Comparison of ENCODE assay signal across 8 cellular contexts in the genomic region with DNA sequence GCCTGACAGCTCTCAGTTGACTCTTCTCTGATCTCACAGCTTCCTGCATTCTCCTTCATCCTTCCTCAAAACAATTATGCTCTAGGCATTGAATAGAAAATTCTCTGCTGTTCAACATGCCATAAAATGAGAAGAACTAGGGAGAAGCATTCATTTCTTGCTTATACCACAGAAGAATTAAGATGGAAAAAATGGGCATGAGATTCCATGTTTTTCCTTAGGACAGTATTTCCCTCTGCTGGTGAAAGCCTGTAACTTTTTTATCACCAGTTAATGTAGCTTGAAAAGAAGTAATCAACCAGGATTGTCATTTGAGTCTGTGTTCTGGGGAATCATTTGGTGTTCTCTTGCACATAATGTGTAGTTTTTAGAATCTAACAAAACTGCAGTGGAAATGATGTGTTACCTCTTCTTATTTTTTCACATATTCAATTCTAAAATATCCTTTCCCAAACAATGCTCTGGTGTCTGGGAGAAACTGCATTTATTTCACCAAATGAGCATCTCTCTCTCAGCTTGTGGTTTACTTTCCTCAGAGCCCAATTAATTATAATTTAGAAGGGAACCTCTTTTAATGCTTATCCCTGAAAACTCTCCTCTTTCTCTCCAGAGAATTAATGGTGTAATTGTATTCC.
DNase-seq lines count a peak whose midpoint lies in the region; ATAC-seq and TF ChIP-seq lines count a peak whose summit lies in the region.

No MANE protein-coding gene starts in this region.

- intact Hi-C loops in activated CD4-positive, alpha-beta memory T cell treated with anti-CD3 and anti-CD28 coated beads for 36 hours (cut with micrococcal nuclease): loop anchor here (1.0 kb wide), 1 partner anchor 177 kb away; no protein-coding TSS in a partner anchor

- H3K4me3 ChIP-seq in coronary artery: no peak overlapping the region

- H3K9me3 Mint-ChIP-seq in activated CD4-positive, alpha-beta memory T cell treated with anti-CD3 and anti-CD28 coated beads for 36 hours: no peaks in the 10 kb centered on the region
- H3K9me3 Mint-ChIP-seq in activated naive CD8-positive, alpha-beta T cell treated with anti-CD3 and anti-CD28 coated beads, Interleukin-2, amount 50 U/mL, for 24 hours: no peaks in the 10 kb centered on the region

- TF ChIP-seq CTCF in coronary artery (IDR thresholded peaks at IDR 0.05): peak; percentile 45

- peak; percentile 35 for DNase-seq in DMS114 treated with DMSO at 0.1 percent for 48 hours (lab: John Stamatoyannopoulos, UW; ENCODE audit: unreplicated experiment)
- peak; percentile 23 for DNase-seq in NCI-H1694 (lab: John Stamatoyannopoulos, UW)
- no peak for DNase-seq in coronary artery (ENCODE audit: low spot score)
- peak; percentile 66 for DNase-seq in myocyte (ENCODE audit: low read depth)
- DNase-seq in activated CD4-positive, alpha-beta memory T cell treated with anti-CD3 and anti-CD28 coated beads for 36 hours: no peak
- no peak for DNase-seq in activated naive CD8-positive, alpha-beta T cell treated with anti-CD3 and anti-CD28 coated beads, Interleukin-2, amount 50 U/mL, for 24 hours
- no peak for DNase-seq in COLO668 (lab: John Stamatoyannopoulos, UW; ENCODE audit: unreplicated experiment)

- H3K27ac Mint-ChIP-seq in activated CD4-positive, alpha-beta memory T cell treated with anti-CD3 and anti-CD28 coated beads for 36 hours: no peak overlapping the region
- H3K27ac Mint-ChIP-seq in activated naive CD8-positive, alpha-beta T cell treated with anti-CD3 and anti-CD28 coated beads, Interleukin-2, amount 50 U/mL, for 24 hours: no peak overlapping the region

- no peaks in the 10 kb centered on the region for H3K36me3 Mint-ChIP-seq in activated CD4-positive, alpha-beta memory T cell treated with anti-CD3 and anti-CD28 coated beads for 36 hours
- no peaks in the 10 kb centered on the region for H3K36me3 Mint-ChIP-seq in activated naive CD8-positive, alpha-beta T cell treated with anti-CD3 and anti-CD28 coated beads, Interleukin-2, amount 50 U/mL, for 24 hours (ENCODE audit: low read depth)

- CTCF ChIA-PET in activated CD4-positive, alpha-beta memory T cell treated with anti-CD3 and anti-CD28 coated beads for 36 hours (lab: Charles Lee): interaction anchor here (0.8 to 3.8 kb wide), 5 partner anchors 35 to 396 kb away, joined by 3 to 33 read pairs (median 4); no protein-coding TSS in a partner anchor

- POLR2A ChIA-PET in activated CD4-positive, alpha-beta memory T cell treated with anti-CD3 and anti-CD28 coated beads for 36 hours (lab: Charles Lee): no interaction called here

- no peaks in the 10 kb centered on the region for H3K4me1 Mint-ChIP-seq in activated CD4-positive, alpha-beta memory T cell treated with anti-CD3 and anti-CD28 coated beads for 36 hours (ENCODE audit: low read depth)
- no peaks in the 10 kb centered on the region for H3K4me1 Mint-ChIP-seq in activated naive CD8-positive, alpha-beta T cell treated with anti-CD3 and anti-CD28 coated beads, Interleukin-2, amount 50 U/mL, for 24 hours

- H3K27ac ChIP-seq in coronary artery: no peak overlapping the region

- no peaks in the 10 kb centered on the region for H3K27me3 Mint-ChIP-seq in activated CD4-positive, alpha-beta memory T cell treated with anti-CD3 and anti-CD28 coated beads for 36 hours
- H3K27me3 Mint-ChIP-seq in activated naive CD8-positive, alpha-beta T cell treated with anti-CD3 and anti-CD28 coated beads, Interleukin-2, amount 50 U/mL, for 24 hours: peaks cover 2% of the 10 kb centered on the region

- ATAC-seq in activated naive CD8-positive, alpha-beta T cell treated with anti-CD3 and anti-CD28 coated beads, Interleukin-2, amount 50 U/mL, for 24 hours: no peak
- no peak for ATAC-seq in GM18867 (IDR thresholded peaks at IDR 0.05; ENCODE audit: unreplicated experiment)

- no peak overlapping the region for H3K4me3 Mint-ChIP-seq in activated CD4-positive, alpha-beta memory T cell treated with anti-CD3 and anti-CD28 coated beads for 36 hours
- no peak overlapping the region for H3K4me3 Mint-ChIP-seq in activated naive CD8-positive, alpha-beta T cell treated with anti-CD3 and anti-CD28 coated beads, Interleukin-2, amount 50 U/mL, for 24 hours

Comparison
In these comparisons a context has a peak if more than half of its experiments do, and no peak if none do; other contexts are left out.
1. DNase-seq: peak in DMS114 treated with DMSO at 0.1 percent for 48 hours (single experiment), NCI-H1694 (single experiment) and myocyte (single experiment); none in coronary artery (single experiment), activated CD4-positive, alpha-beta memory T cell treated with anti-CD3 and anti-CD28 coated beads for 36 hours (single experiment), activated naive CD8-positive, alpha-beta T cell treated with anti-CD3 and anti-CD28 coated beads, Interleukin-2, amount 50 U/mL, for 24 hours (single experiment) and COLO668 (single experiment).